23 cellular contexts compared by ENCODE assay signal in genomic region chr11:16813141-16813540, GRCh38.
DNase-seq lines count a peak whose midpoint lies in the region; ATAC-seq and TF ChIP-seq lines count a peak whose summit lies in the region.
"Had no signal": no experiment of that assay in that cellular context is flagged by ENCODE, and none has a peak within 500 bp of the region (broad histone marks: within the 10 kb centered on the region; RNA-seq: fewer than 3 reads in every experiment).

No MANE protein-coding gene starts in this region.

- H3K4me1 ChIP-seq in H9 (ENCODE audit: insufficient read depth, low read length) = no peaks in the 10 kb centered on the region
- peaks cover 0 to 56% (median 12%) of the 10 kb centered on the region in 6 donors for H3K4me1 ChIP-seq in spleen

- DNase-seq in H9 (no peak), spleen (peak; percentile 42)
- no peak for DNase-seq in NK-92 treated with Interleukin-12 subunit alpha and Interleukin-12 subunit beta, amount 100 ng/mL, for 24 hours (lab: John Stamatoyannopoulos, UW)
- DNase-seq: DMS53, GDM1, HCEC 1CT, KBM-7, MM.1S, NCI-H1092, NCI-H1436, NCI-H187 treated with DMSO at 0.1 percent for 48 hours, NCI-H2227 treated with DMSO at 0.1 percent for 48 hours, NCI-H524, NCI-H774, SIG-M5, SK-N-SH had no signal

- no peaks in the 10 kb centered on the region for H3K23me2 ChIP-seq in H9 (ENCODE audit: insufficient read length, low read depth, low read length, poor library complexity, severe bottlenecking)

- H2BK12ac ChIP-seq in H9 (ENCODE audit: insufficient read length, low read depth, low read length) = no peak overlapping the region

- no peak overlapping the region for H2BK20ac ChIP-seq in H9 (ENCODE audit: low read depth, low read length, poor library complexity, severe bottlenecking)

- ATAC-seq in GM21737 (IDR thresholded peaks at IDR 0.05; ENCODE audit: unreplicated experiment) (no peak), HG03571 (IDR thresholded peaks at IDR 0.05; ENCODE audit: unreplicated experiment) (no peak), HG02870 (IDR thresholded peaks at IDR 0.05; ENCODE audit: unreplicated experiment) (no peak)
- ATAC-seq: Panc1 had no signal

- no peak overlapping the region for H3K9ac ChIP-seq in H9 (ENCODE audit: extremely low read depth, insufficient read length, low read length)
- no peak overlapping the region for H3K9ac ChIP-seq in neural cell (ENCODE audit: low read length)
- H3K9ac ChIP-seq: SK-N-SH had no signal

- no peaks in the 10 kb centered on the region for H4K20me1 ChIP-seq in H9 (ENCODE audit: control insufficient read depth, insufficient read depth, insufficient read length)
- H4K20me1 ChIP-seq in neural cell (ENCODE audit: insufficient read depth) = no peaks in the 10 kb centered on the region

- no peak overlapping the region for H3K18ac ChIP-seq in H9 (ENCODE audit: insufficient read length, low read depth, low read length)

- H3K4me2 ChIP-seq in H9 (ENCODE audit: insufficient read depth, insufficient read length, low read length) = no peak overlapping the region
- no peak overlapping the region for H3K4me2 ChIP-seq in neural cell (ENCODE audit: low read length)
- H3K4me2 ChIP-seq: SK-N-SH had no signal

- TF ChIP-seq EP300 in neural cell (conservative IDR thresholded peaks at IDR 0.05; ENCODE audit: poor library complexity, severe bottlenecking) = no peak

- no peak overlapping the region for H3T11ph ChIP-seq in H9 (ENCODE audit: low read length)

- H3K4me3 ChIP-seq in neural cell (ENCODE audit: low read length) = no peak overlapping the region
- H3K4me3 ChIP-seq in spleen = no peak overlapping the region

- WGBS in H9 (ENCODE audit: extremely low coverage, insufficient read length, low lambda C conversion rate) = no CpG with 5 or more reads among the region's 6 CpGs
- WGBS in spleen, 5 donors = 30 to 70% (median 54%) methylated on average over 5 to 6 of the region's 6 CpGs

- H4K8ac ChIP-seq in H9 (replicated peaks; ENCODE audit: insufficient read length, low read depth, low read length) = no peak overlapping the region

- no peak overlapping the region for H2AK5ac ChIP-seq in H9 (ENCODE audit: insufficient read length, low read length)

- no peak overlapping the region for H3K23ac ChIP-seq in H9 (ENCODE audit: insufficient read length, low read depth, low read length)

- H3K14ac ChIP-seq in H9 (ENCODE audit: insufficient read depth, low read length) = no peak overlapping the region

- intact Hi-C loops in spleen (cut with DNase I; ENCODE audit: low total_unique reads) = no loop called here

- peaks cover 11% of the 10 kb centered on the region for H3K36me3 ChIP-seq in neural cell (ENCODE audit: insufficient read depth, low read length)
- no peaks in the 10 kb centered on the region for H3K36me3 ChIP-seq in spleen

- H4K5ac ChIP-seq in H9 (ENCODE audit: insufficient read length, low read depth, low read length) = no peak overlapping the region

- H2BK5ac ChIP-seq in H9 (ENCODE audit: insufficient read length, low read length) = no peak overlapping the region

- no peaks in the 10 kb centered on the region for H3K79me1 ChIP-seq in H9 (ENCODE audit: insufficient read depth, low read depth, low read length, poor library complexity, severe bottlenecking)

- no peak for TF ChIP-seq POLR2A in spleen (IDR thresholded peaks at IDR 0.05)

- TF ChIP-seq CTCF in H9 (conservative IDR thresholded peaks at IDR 0.05) = no peak
- TF ChIP-seq CTCF in brain (conservative IDR thresholded peaks at IDR 0.05) = no peak
- no peak for TF ChIP-seq CTCF in neural cell (IDR thresholded peaks at IDR 0.05; ENCODE audit: poor library complexity, severe bottlenecking)
- no peak for TF ChIP-seq CTCF in spleen (IDR thresholded peaks at IDR 0.05 in 8 of 11, conservative IDR thresholded peaks at IDR 0.05 in 3 of 11)

- H2BK120ac ChIP-seq in H9 (ENCODE audit: low read depth, low read length, poor library complexity, severe bottlenecking) = no peak overlapping the region

- peak overlapping the region; percentile 69 to 92 (median 78); a peak in 3 of 7 replicates for H3K27ac Mint-ChIP-seq in H9
- peak overlapping the region in 4 of 5 experiments; percentile 83 to 99 (median 90) for H3K27ac Mint-ChIP-seq in brain
- H3K27ac Mint-ChIP-seq: B cell had no signal

- H3F3A ChIP-seq in neural cell (ENCODE audit: insufficient read depth, low read length, poor library complexity, severe bottlenecking) = no peaks in the 10 kb centered on the region

- no peaks in the 10 kb centered on the region for H3K79me2 ChIP-seq in H9 (ENCODE audit: insufficient read depth, low read length)
- no peaks in the 10 kb centered on the region for H3K79me2 ChIP-seq in neural cell (replicated peaks; ENCODE audit: insufficient read depth, low read length)

- H4K91ac ChIP-seq in H9 (ENCODE audit: insufficient read length, low read depth, low read length) = no peak overlapping the region

- H3K9me3 ChIP-seq in H9 (ENCODE audit: control insufficient read depth, low read depth, low read length) (no peaks in the 10 kb centered on the region), neural cell (ENCODE audit: low read length) (no peaks in the 10 kb centered on the region), spleen (no peaks in the 10 kb centered on the region)
- H3K9me3 ChIP-seq: SK-N-SH had no signal

- H3K9me3 Mint-ChIP-seq in H9 (no peaks in the 10 kb centered on the region), brain (no peaks in the 10 kb centered on the region)

- H3K27me3 Mint-ChIP-seq in H9 (ENCODE audit: low read depth) = no peaks in the 10 kb centered on the region
- no peaks in the 10 kb centered on the region for H3K27me3 Mint-ChIP-seq in brain
- H3K27me3 Mint-ChIP-seq: B cell had no signal

- H3K36me3 Mint-ChIP-seq in H9 (ENCODE audit: insufficient read depth in 1 of 3, low read depth in 3 of 3) (peaks cover 11 to 36% (median 16%) of the 10 kb centered on the region in 3 experiments), brain (peaks cover 12% of the 10 kb centered on the region)

- H3K4me1 Mint-ChIP-seq in H9 (peaks cover 17 to 25% of the 10 kb centered on the region in 2 experiments), brain (peaks cover 49% of the 10 kb centered on the region)
- H3K4me1 Mint-ChIP-seq: B cell had no signal

- H3K27me3 ChIP-seq in H9 (ENCODE audit: insufficient read depth, low read length) (no peaks in the 10 kb centered on the region), neural cell (ENCODE audit: insufficient read depth, low read depth, low read length) (no peaks in the 10 kb centered on the region), spleen (replicated peaks in 1 of 7) (no peaks in the 10 kb centered on the region)

- TF ChIP-seq RAD21 in neural cell (conservative IDR thresholded peaks at IDR 0.05) = no peak

- H3K27ac ChIP-seq in H9 (ENCODE audit: insufficient read length, low read depth, low read length) (no peak overlapping the region), neural cell (ENCODE audit: low read length) (peak overlapping the region; percentile 31), spleen (peak overlapping the region in 2 of 8 donors; percentile 68)

- H3K4ac ChIP-seq in H9 (ENCODE audit: low read depth, low read length) = no peak overlapping the region

- no peak overlapping the region for H3K4me3 Mint-ChIP-seq in H9
- no peak overlapping the region for H3K4me3 Mint-ChIP-seq in brain
- H3K4me3 Mint-ChIP-seq: B cell had no signal

- no peak overlapping the region for H2AFZ ChIP-seq in H9 (ENCODE audit: low read length)
- no peak overlapping the region for H2AFZ ChIP-seq in neural cell (ENCODE audit: low read depth, low read length)

- H3K9me2 ChIP-seq in neural cell (ENCODE audit: insufficient read depth, low read length) = no peaks in the 10 kb centered on the region
- H3K9me2 ChIP-seq: SK-N-SH had no signal

- no peak overlapping the region for H2BK15ac ChIP-seq in H9 (ENCODE audit: low read depth, low read length)

- H3K56ac ChIP-seq in H9 (ENCODE audit: insufficient read length, low read depth, low read length) = no peak overlapping the region

TF ChIP-seq in neural cell, 6 proteins besides CTCF, POLR2A, EP300 and RAD21:
- TF ChIP-seq EZH2 (IDR thresholded peaks at IDR 0.05; ENCODE audit: borderline replicate concordance, insufficient read depth, low read length, poor library complexity, severe bottlenecking) (no peak), TAF1 (IDR thresholded peaks at IDR 0.05; ENCODE audit: low read depth) (no peak), MXI1 (conservative IDR thresholded peaks at IDR 0.05; ENCODE audit: poor library complexity, severe bottlenecking) (no peak), SMC3 (conservative IDR thresholded peaks at IDR 0.05; ENCODE audit: poor library complexity) (no peak), REST (IDR thresholded peaks at IDR 0.05; ENCODE audit: borderline replicate concordance) (no peak), POLR2AphosphoS5 (IDR thresholded peaks at IDR 0.05) (no peak)
